ENCODE assay signal across 1 cellular context in the genomic region with DNA sequence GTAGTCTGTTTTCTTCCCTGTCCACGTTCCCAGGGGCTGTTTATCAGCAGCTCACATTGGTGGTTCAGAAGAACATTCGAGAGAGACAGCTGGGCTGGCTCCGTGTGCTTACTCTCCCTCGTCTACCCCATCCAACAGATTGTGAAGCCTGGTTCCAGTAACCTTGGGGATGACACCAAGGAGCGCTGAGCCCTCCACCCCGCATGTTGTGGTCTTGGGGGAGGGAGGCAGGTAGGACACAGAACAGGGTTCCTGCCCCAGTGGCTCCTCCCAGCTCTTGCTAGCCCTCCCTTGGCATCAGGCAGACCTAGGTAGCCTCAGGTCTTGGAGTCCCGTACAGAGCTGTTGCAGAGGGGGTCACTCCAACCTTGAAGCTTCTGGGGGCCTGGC.
TF ChIP-seq lines count a peak whose summit lies in the region.

No MANE protein-coding gene starts in this region.

TF ChIP-seq in GM12878, 131 proteins besides CTCF, POLR2A, EP300 and RAD21:
- TF ChIP-seq BRCA1 (IDR thresholded peaks at IDR 0.05; ENCODE audit: low read depth, low read length) = no peak
- no peak for TF ChIP-seq BMI1 (IDR thresholded peaks at IDR 0.05; ENCODE audit: borderline replicate concordance)
- TF ChIP-seq IRF4 (IDR thresholded peaks at IDR 0.05; ENCODE audit: low read depth, low read length) = no peak
- TF ChIP-seq CBX3 (IDR thresholded peaks at IDR 0.05; ENCODE audit: borderline replicate concordance, low read depth) = no peak
- TF ChIP-seq, protein P1, sequence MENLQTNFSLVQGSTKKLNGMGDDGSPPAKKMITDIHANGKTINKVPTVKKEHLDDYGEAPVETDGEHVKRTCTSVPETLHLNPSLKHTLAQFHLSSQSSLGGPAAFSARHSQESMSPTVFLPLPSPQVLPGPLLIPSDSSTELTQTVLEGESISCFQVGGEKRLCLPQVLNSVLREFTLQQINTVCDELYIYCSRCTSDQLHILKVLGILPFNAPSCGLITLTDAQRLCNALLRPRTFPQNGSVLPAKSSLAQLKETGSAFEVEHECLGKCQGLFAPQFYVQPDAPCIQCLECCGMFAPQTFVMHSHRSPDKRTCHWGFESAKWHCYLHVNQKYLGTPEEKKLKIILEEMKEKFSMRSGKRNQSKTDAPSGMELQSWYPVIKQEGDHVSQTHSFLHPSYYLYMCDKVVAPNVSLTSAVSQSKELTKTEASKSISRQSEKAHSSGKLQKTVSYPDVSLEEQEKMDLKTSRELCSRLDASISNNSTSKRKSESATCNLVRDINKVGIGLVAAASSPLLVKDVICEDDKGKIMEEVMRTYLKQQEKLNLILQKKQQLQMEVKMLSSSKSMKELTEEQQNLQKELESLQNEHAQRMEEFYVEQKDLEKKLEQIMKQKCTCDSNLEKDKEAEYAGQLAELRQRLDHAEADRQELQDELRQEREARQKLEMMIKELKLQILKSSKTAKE (IDR thresholded peaks at IDR 0.05; ENCODE audit: low read depth, poor library complexity, severe bottlenecking) = no peak
- TF ChIP-seq RBBP5 (conservative IDR thresholded peaks at IDR 0.05) = no peak
- TF ChIP-seq, protein P2, sequence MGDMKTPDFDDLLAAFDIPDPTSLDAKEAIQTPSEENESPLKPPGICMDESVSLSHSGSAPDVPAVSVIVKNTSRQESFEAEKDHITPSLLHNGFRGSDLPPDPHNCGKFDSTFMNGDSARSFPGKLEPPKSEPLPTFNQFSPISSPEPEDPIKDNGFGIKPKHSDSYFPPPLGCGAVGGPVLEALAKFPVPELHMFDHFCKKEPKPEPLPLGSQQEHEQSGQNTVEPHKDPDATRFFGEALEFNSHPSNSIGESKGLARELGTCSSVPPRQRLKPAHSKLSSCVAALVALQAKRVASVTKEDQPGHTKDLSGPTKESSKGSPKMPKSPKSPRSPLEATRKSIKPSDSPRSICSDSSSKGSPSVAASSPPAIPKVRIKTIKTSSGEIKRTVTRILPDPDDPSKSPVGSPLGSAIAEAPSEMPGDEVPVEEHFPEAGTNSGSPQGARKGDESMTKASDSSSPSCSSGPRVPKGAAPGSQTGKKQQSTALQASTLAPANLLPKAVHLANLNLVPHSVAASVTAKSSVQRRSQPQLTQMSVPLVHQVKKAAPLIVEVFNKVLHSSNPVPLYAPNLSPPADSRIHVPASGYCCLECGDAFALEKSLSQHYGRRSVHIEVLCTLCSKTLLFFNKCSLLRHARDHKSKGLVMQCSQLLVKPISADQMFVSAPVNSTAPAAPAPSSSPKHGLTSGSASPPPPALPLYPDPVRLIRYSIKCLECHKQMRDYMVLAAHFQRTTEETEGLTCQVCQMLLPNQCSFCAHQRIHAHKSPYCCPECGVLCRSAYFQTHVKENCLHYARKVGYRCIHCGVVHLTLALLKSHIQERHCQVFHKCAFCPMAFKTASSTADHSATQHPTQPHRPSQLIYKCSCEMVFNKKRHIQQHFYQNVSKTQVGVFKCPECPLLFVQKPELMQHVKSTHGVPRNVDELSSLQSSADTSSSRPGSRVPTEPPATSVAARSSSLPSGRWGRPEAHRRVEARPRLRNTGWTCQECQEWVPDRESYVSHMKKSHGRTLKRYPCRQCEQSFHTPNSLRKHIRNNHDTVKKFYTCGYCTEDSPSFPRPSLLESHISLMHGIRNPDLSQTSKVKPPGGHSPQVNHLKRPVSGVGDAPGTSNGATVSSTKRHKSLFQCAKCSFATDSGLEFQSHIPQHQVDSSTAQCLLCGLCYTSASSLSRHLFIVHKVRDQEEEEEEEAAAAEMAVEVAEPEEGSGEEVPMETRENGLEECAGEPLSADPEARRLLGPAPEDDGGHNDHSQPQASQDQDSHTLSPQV (IDR thresholded peaks at IDR 0.05) = no peak
- no peak for TF ChIP-seq RCOR1 (conservative IDR thresholded peaks at IDR 0.05; ENCODE audit: low read depth, low read length)
- no peak for TF ChIP-seq GABPA (IDR thresholded peaks at IDR 0.05; ENCODE audit: low read depth)
- no peak for TF ChIP-seq DPF2 (IDR thresholded peaks at IDR 0.05)
- TF ChIP-seq, protein P3, sequence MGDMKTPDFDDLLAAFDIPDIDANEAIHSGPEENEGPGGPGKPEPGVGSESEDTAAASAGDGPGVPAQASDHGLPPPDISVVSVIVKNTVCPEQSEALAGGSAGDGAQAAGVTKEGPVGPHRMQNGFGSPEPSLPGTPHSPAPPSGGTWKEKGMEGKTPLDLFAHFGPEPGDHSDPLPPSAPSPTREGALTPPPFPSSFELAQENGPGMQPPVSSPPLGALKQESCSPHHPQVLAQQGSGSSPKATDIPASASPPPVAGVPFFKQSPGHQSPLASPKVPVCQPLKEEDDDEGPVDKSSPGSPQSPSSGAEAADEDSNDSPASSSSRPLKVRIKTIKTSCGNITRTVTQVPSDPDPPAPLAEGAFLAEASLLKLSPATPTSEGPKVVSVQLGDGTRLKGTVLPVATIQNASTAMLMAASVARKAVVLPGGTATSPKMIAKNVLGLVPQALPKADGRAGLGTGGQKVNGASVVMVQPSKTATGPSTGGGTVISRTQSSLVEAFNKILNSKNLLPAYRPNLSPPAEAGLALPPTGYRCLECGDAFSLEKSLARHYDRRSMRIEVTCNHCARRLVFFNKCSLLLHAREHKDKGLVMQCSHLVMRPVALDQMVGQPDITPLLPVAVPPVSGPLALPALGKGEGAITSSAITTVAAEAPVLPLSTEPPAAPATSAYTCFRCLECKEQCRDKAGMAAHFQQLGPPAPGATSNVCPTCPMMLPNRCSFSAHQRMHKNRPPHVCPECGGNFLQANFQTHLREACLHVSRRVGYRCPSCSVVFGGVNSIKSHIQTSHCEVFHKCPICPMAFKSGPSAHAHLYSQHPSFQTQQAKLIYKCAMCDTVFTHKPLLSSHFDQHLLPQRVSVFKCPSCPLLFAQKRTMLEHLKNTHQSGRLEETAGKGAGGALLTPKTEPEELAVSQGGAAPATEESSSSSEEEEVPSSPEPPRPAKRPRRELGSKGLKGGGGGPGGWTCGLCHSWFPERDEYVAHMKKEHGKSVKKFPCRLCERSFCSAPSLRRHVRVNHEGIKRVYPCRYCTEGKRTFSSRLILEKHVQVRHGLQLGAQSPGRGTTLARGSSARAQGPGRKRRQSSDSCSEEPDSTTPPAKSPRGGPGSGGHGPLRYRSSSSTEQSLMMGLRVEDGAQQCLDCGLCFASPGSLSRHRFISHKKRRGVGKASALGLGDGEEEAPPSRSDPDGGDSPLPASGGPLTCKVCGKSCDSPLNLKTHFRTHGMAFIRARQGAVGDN (IDR thresholded peaks at IDR 0.05) = no peak
- no peak for TF ChIP-seq CHD1 (IDR thresholded peaks at IDR 0.05; ENCODE audit: low read depth, low read length)
- no peak for TF ChIP-seq ZZZ3 (IDR thresholded peaks at IDR 0.05; ENCODE audit: control insufficient read depth, insufficient read length, low read depth)
- TF ChIP-seq, protein P4, sequence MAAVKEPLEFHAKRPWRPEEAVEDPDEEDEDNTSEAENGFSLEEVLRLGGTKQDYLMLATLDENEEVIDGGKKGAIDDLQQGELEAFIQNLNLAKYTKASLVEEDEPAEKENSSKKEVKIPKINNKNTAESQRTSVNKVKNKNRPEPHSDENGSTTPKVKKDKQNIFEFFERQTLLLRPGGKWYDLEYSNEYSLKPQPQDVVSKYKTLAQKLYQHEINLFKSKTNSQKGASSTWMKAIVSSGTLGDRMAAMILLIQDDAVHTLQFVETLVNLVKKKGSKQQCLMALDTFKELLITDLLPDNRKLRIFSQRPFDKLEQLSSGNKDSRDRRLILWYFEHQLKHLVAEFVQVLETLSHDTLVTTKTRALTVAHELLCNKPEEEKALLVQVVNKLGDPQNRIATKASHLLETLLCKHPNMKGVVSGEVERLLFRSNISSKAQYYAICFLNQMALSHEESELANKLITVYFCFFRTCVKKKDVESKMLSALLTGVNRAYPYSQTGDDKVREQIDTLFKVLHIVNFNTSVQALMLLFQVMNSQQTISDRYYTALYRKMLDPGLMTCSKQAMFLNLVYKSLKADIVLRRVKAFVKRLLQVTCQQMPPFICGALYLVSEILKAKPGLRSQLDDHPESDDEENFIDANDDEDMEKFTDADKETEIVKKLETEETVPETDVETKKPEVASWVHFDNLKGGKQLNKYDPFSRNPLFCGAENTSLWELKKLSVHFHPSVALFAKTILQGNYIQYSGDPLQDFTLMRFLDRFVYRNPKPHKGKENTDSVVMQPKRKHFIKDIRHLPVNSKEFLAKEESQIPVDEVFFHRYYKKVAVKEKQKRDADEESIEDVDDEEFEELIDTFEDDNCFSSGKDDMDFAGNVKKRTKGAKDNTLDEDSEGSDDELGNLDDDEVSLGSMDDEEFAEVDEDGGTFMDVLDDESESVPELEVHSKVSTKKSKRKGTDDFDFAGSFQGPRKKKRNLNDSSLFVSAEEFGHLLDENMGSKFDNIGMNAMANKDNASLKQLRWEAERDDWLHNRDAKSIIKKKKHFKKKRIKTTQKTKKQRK (IDR thresholded peaks at IDR 0.05; ENCODE audit: low read depth, low read length) = no peak
- no peak for TF ChIP-seq KAT2A (conservative IDR thresholded peaks at IDR 0.05; ENCODE audit: control insufficient read depth, low read depth, low read length)
- TF ChIP-seq MTA2 (IDR thresholded peaks at IDR 0.05; ENCODE audit: low read depth) = no peak
TF ChIP-seq in GM12878: peak in this region for 0.
